In the genomic region with DNA sequence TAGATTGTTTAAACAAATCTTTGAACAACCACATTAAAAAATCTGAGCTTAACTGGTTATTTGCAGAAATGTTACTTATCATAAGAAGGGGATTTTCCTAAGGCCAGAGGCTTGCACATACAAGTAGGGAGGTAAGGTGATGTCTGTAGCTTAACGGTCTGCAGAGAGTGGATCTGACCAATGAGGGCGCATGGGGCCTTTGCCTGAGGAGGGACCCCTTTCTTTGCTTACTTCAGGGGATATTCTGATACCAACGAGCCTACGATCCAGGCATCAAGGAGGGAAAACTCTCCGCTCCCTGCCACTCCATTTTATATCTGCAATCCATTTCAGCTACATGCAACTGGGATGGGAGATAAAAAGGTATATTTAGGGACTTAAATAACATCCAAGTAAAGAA, we compare ENCODE assay signal across 26 cellular contexts.
"Had no signal": no experiment of that assay in that cellular context is flagged by ENCODE, and none has a peak within 500 bp of the region (broad histone marks: within the 10 kb centered on the region; RNA-seq: fewer than 3 reads in every experiment).

No MANE protein-coding gene starts in this region.

- H3K4me3 Mint-ChIP-seq: activated CD8-positive, alpha-beta T cell treated with anti-CD3 and anti-CD28 coated beads, Interleukin-2, amount 10 ng/mL, durations not matched to agents 7 days and 5 days; activated naive CD4-positive, alpha-beta T cell treated with anti-CD3 and anti-CD28 coated beads, Interleukin-2, amount 10 ng/mL, durations not matched to agents 7 days and 5 days; activated naive CD8-positive, alpha-beta T cell treated with anti-CD3 and anti-CD28 coated beads for 36 hours; activated T-cell treated with anti-CD3 and anti-CD28 coated beads, Interleukin-2, amount 50 U/mL, for 4 hours; T-cell had no signal

- DNase-seq: activated CD4-positive, alpha-beta T cell treated with anti-CD3 and anti-CD28 coated beads for 4 hours; activated CD8-positive, alpha-beta T cell treated with anti-CD3 and anti-CD28 coated beads, Interleukin-2, amount 10 ng/mL, durations not matched to agents 7 days and 5 days; activated gamma-delta T cell treated with Interleukin-2 at 50 U/mL for 16 hours; activated naive CD4-positive, alpha-beta T cell treated with anti-CD3 and anti-CD28 coated beads, Interleukin-2, amount 10 ng/mL, durations not matched to agents 7 days and 5 days; activated naive CD8-positive, alpha-beta T cell treated with anti-CD3 and anti-CD28 coated beads for 36 hours; activated T-cell treated with anti-CD3 and anti-CD28 coated beads, Interleukin-2, amount 50 U/mL, for 4 hours; caudate nucleus; MV-4-11; NCI-H1105; NCI-H1436; NCI-H1694 treated with DMSO at 0.1 percent for 48 hours; NCI-H2029 treated with DMSO at 0.1 percent for 48 hours; NCI-H345; NCI-H510A treated with DMSO at 0.1 percent for 48 hours; NK-92 treated with Interleukin-12 subunit alpha and Interleukin-12 subunit beta, amount 100 ng/mL, for 24 hours; OCI-M1; RPMI8226; T-helper 2 cell; T1000 had no signal

- H3K4me1 Mint-ChIP-seq: activated naive CD4-positive, alpha-beta T cell treated with anti-CD3 and anti-CD28 coated beads, Interleukin-2, amount 10 ng/mL, durations not matched to agents 7 days and 5 days; activated naive CD8-positive, alpha-beta T cell treated with anti-CD3 and anti-CD28 coated beads for 36 hours; T-cell had no signal

- ATAC-seq: activated CD8-positive, alpha-beta T cell treated with anti-CD3 and anti-CD28 coated beads, Interleukin-2, amount 10 ng/mL, durations not matched to agents 7 days and 5 days; activated T-cell treated with anti-CD3 and anti-CD28 coated beads, Interleukin-2, amount 50 U/mL, for 4 hours; Panc1; Right ventricle myocardium inferior; T-cell had no signal

- H3K27ac Mint-ChIP-seq: activated CD8-positive, alpha-beta T cell treated with anti-CD3 and anti-CD28 coated beads, Interleukin-2, amount 10 ng/mL, durations not matched to agents 7 days and 5 days; activated naive CD4-positive, alpha-beta T cell treated with anti-CD3 and anti-CD28 coated beads, Interleukin-2, amount 10 ng/mL, durations not matched to agents 7 days and 5 days; activated naive CD8-positive, alpha-beta T cell treated with anti-CD3 and anti-CD28 coated beads for 36 hours; T-cell had no signal

- H3K9ac ChIP-seq: KMS-11 had no signal

- FAIRE-seq: TTC549 had no signal

- H3K9me3 Mint-ChIP-seq: activated naive CD4-positive, alpha-beta T cell treated with anti-CD3 and anti-CD28 coated beads, Interleukin-2, amount 10 ng/mL, durations not matched to agents 7 days and 5 days; activated naive CD8-positive, alpha-beta T cell treated with anti-CD3 and anti-CD28 coated beads for 36 hours; activated T-cell treated with anti-CD3 and anti-CD28 coated beads, Interleukin-2, amount 50 U/mL, for 4 hours; T-cell had no signal

- H3K4me3 ChIP-seq: SK-N-MC had no signal

- H3K27ac ChIP-seq: KMS-11, SK-N-MC, VCaP had no signal

- H3K36me3 Mint-ChIP-seq: activated naive CD4-positive, alpha-beta T cell treated with anti-CD3 and anti-CD28 coated beads, Interleukin-2, amount 10 ng/mL, durations not matched to agents 7 days and 5 days; activated naive CD8-positive, alpha-beta T cell treated with anti-CD3 and anti-CD28 coated beads for 36 hours had no signal

- H3K27me3 Mint-ChIP-seq: activated naive CD4-positive, alpha-beta T cell treated with anti-CD3 and anti-CD28 coated beads, Interleukin-2, amount 10 ng/mL, durations not matched to agents 7 days and 5 days; activated naive CD8-positive, alpha-beta T cell treated with anti-CD3 and anti-CD28 coated beads for 36 hours; T-cell had no signal

- H3K4me2 ChIP-seq: KMS-11 had no signal
